1 cellular context compared by ENCODE assay signal in genomic region chr15:59174846-59175831, GRCh38.
TF ChIP-seq lines count a peak whose summit lies in the region.

No MANE protein-coding gene starts in this region.

TF ChIP-seq in K562, 482 proteins besides CTCF, POLR2A, EP300 and RAD21 (continued from another document and continues in another):
- TF ChIP-seq SAP30 (IDR thresholded peaks at IDR 0.05; ENCODE audit: borderline replicate concordance, insufficient read depth, low read depth, low read length, poor library complexity, severe bottlenecking), result no peak
- TF ChIP-seq IRF2 (CRISPR knock-in tag; IDR thresholded peaks at IDR 0.05), result no peak
- TF ChIP-seq, protein P1, sequence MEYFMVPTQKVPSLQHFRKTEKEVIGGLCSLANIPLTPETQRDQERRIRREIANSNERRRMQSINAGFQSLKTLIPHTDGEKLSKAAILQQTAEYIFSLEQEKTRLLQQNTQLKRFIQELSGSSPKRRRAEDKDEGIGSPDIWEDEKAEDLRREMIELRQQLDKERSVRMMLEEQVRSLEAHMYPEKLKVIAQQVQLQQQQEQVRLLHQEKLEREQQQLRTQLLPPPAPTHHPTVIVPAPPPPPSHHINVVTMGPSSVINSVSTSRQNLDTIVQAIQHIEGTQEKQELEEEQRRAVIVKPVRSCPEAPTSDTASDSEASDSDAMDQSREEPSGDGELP (CRISPR knock-in tag; IDR thresholded peaks at IDR 0.05; ENCODE audit: borderline replicate concordance), result peak; percentile 68
- TF ChIP-seq BDP1 (IDR thresholded peaks at IDR 0.05; ENCODE audit: insufficient read depth, insufficient read length), result no peak
- TF ChIP-seq, protein P2, sequence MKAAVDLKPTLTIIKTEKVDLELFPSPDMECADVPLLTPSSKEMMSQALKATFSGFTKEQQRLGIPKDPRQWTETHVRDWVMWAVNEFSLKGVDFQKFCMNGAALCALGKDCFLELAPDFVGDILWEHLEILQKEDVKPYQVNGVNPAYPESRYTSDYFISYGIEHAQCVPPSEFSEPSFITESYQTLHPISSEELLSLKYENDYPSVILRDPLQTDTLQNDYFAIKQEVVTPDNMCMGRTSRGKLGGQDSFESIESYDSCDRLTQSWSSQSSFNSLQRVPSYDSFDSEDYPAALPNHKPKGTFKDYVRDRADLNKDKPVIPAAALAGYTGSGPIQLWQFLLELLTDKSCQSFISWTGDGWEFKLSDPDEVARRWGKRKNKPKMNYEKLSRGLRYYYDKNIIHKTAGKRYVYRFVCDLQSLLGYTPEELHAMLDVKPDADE (conservative IDR thresholded peaks at IDR 0.05; ENCODE audit: control insufficient read depth, low read depth, low read length), result no peak
- peak; percentile 61 for TF ChIP-seq MEIS2 (IDR thresholded peaks at IDR 0.05; ENCODE audit: partially characterized antibody)
- no peak for TF ChIP-seq PBX2 (CRISPR knock-in tag; IDR thresholded peaks at IDR 0.05; ENCODE audit: low read depth)
- TF ChIP-seq PBX2 (tag; conservative IDR thresholded peaks at IDR 0.05; ENCODE audit: low read depth), result peak; percentile 47; the same call in 1 of the 2 replicates
- TF ChIP-seq, protein P3, sequence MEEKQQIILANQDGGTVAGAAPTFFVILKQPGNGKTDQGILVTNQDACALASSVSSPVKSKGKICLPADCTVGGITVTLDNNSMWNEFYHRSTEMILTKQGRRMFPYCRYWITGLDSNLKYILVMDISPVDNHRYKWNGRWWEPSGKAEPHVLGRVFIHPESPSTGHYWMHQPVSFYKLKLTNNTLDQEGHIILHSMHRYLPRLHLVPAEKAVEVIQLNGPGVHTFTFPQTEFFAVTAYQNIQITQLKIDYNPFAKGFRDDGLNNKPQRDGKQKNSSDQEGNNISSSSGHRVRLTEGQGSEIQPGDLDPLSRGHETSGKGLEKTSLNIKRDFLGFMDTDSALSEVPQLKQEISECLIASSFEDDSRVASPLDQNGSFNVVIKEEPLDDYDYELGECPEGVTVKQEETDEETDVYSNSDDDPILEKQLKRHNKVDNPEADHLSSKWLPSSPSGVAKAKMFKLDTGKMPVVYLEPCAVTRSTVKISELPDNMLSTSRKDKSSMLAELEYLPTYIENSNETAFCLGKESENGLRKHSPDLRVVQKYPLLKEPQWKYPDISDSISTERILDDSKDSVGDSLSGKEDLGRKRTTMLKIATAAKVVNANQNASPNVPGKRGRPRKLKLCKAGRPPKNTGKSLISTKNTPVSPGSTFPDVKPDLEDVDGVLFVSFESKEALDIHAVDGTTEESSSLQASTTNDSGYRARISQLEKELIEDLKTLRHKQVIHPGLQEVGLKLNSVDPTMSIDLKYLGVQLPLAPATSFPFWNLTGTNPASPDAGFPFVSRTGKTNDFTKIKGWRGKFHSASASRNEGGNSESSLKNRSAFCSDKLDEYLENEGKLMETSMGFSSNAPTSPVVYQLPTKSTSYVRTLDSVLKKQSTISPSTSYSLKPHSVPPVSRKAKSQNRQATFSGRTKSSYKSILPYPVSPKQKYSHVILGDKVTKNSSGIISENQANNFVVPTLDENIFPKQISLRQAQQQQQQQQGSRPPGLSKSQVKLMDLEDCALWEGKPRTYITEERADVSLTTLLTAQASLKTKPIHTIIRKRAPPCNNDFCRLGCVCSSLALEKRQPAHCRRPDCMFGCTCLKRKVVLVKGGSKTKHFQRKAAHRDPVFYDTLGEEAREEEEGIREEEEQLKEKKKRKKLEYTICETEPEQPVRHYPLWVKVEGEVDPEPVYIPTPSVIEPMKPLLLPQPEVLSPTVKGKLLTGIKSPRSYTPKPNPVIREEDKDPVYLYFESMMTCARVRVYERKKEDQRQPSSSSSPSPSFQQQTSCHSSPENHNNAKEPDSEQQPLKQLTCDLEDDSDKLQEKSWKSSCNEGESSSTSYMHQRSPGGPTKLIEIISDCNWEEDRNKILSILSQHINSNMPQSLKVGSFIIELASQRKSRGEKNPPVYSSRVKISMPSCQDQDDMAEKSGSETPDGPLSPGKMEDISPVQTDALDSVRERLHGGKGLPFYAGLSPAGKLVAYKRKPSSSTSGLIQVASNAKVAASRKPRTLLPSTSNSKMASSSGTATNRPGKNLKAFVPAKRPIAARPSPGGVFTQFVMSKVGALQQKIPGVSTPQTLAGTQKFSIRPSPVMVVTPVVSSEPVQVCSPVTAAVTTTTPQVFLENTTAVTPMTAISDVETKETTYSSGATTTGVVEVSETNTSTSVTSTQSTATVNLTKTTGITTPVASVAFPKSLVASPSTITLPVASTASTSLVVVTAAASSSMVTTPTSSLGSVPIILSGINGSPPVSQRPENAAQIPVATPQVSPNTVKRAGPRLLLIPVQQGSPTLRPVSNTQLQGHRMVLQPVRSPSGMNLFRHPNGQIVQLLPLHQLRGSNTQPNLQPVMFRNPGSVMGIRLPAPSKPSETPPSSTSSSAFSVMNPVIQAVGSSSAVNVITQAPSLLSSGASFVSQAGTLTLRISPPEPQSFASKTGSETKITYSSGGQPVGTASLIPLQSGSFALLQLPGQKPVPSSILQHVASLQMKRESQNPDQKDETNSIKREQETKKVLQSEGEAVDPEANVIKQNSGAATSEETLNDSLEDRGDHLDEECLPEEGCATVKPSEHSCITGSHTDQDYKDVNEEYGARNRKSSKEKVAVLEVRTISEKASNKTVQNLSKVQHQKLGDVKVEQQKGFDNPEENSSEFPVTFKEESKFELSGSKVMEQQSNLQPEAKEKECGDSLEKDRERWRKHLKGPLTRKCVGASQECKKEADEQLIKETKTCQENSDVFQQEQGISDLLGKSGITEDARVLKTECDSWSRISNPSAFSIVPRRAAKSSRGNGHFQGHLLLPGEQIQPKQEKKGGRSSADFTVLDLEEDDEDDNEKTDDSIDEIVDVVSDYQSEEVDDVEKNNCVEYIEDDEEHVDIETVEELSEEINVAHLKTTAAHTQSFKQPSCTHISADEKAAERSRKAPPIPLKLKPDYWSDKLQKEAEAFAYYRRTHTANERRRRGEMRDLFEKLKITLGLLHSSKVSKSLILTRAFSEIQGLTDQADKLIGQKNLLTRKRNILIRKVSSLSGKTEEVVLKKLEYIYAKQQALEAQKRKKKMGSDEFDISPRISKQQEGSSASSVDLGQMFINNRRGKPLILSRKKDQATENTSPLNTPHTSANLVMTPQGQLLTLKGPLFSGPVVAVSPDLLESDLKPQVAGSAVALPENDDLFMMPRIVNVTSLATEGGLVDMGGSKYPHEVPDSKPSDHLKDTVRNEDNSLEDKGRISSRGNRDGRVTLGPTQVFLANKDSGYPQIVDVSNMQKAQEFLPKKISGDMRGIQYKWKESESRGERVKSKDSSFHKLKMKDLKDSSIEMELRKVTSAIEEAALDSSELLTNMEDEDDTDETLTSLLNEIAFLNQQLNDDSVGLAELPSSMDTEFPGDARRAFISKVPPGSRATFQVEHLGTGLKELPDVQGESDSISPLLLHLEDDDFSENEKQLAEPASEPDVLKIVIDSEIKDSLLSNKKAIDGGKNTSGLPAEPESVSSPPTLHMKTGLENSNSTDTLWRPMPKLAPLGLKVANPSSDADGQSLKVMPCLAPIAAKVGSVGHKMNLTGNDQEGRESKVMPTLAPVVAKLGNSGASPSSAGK (IDR thresholded peaks at IDR 0.05), result no peak
- TF ChIP-seq NRF1 (conservative IDR thresholded peaks at IDR 0.05 in 1 of 2, IDR thresholded peaks at IDR 0.05 in 1 of 2), result peak in 1 of 2 experiments; percentile 29; a peak in 1 of 4 replicates
- peak in 2 of 3 experiments; percentile 10 to 61 for TF ChIP-seq YY1 (IDR thresholded peaks at IDR 0.05; ENCODE audit: borderline replicate concordance in 1 of 3, control insufficient read depth in 1 of 3, extremely low read depth in 1 of 3, insufficient read depth in 3 of 3, insufficient read length in 1 of 3, insufficient replicate concordance in 2 of 3, low read depth in 1 of 3, low read length in 2 of 3)
- TF ChIP-seq PTTG1 (tag; IDR thresholded peaks at IDR 0.05; ENCODE audit: low read depth), result no peak
- TF ChIP-seq GTF2F1 (IDR thresholded peaks at IDR 0.05; ENCODE audit: low read depth, low read length), result no peak
- no peak for TF ChIP-seq PHF20 (IDR thresholded peaks at IDR 0.05; ENCODE audit: partially characterized antibody)
- no peak for TF ChIP-seq PATZ1 (CRISPR knock-in tag; IDR thresholded peaks at IDR 0.05; ENCODE audit: borderline replicate concordance)
- no peak for TF ChIP-seq FOSL1 (tag; conservative IDR thresholded peaks at IDR 0.05)
- no peak for TF ChIP-seq ARID3B (CRISPR knock-in tag; IDR thresholded peaks at IDR 0.05; ENCODE audit: borderline replicate concordance)
- TF ChIP-seq ZNF165 (CRISPR knock-in tag; IDR thresholded peaks at IDR 0.05; ENCODE audit: borderline replicate concordance), result no peak
- TF ChIP-seq BHLHE40 (IDR thresholded peaks at IDR 0.05; ENCODE audit: low read length), result no peak
- TF ChIP-seq, protein P4, sequence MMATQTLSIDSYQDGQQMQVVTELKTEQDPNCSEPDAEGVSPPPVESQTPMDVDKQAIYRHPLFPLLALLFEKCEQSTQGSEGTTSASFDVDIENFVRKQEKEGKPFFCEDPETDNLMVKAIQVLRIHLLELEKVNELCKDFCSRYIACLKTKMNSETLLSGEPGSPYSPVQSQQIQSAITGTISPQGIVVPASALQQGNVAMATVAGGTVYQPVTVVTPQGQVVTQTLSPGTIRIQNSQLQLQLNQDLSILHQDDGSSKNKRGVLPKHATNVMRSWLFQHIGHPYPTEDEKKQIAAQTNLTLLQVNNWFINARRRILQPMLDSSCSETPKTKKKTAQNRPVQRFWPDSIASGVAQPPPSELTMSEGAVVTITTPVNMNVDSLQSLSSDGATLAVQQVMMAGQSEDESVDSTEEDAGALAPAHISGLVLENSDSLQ (IDR thresholded peaks at IDR 0.05), result peak; percentile 62; the same call in 1 of the 2 replicates
- TF ChIP-seq NFE2 (IDR thresholded peaks at IDR 0.05; ENCODE audit: low read depth), result no peak
- TF ChIP-seq, protein P5, sequence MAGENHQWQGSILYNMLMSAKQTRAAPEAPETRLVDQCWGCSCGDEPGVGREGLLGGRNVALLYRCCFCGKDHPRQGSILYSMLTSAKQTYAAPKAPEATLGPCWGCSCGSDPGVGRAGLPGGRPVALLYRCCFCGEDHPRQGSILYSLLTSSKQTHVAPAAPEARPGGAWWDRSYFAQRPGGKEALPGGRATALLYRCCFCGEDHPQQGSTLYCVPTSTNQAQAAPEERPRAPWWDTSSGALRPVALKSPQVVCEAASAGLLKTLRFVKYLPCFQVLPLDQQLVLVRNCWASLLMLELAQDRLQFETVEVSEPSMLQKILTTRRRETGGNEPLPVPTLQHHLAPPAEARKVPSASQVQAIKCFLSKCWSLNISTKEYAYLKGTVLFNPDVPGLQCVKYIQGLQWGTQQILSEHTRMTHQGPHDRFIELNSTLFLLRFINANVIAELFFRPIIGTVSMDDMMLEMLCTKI (IDR thresholded peaks at IDR 0.05; ENCODE audit: partially characterized antibody), result no peak
- TF ChIP-seq ZBTB49 (CRISPR knock-in tag; IDR thresholded peaks at IDR 0.05; ENCODE audit: borderline replicate concordance), result no peak
- TF ChIP-seq U2AF1 (optimal IDR thresholded peaks at IDR 0.05; ENCODE audit: low read depth, low read length), result no peak
- no peak for TF ChIP-seq JUN (IDR thresholded peaks at IDR 0.05; ENCODE audit: borderline replicate concordance, low read depth, low read length)
- no peak for TF ChIP-seq JUN (CRISPR knock-in tag; IDR thresholded peaks at IDR 0.05; ENCODE audit: borderline replicate concordance)
